Comparison of ENCODE assay signal across 16 cellular contexts in genomic region chr12:47312147-47312546, GRCh38.
A peak's percentile ranks its signal among the peaks of the same experiment; 100 is the strongest.
DNase-seq lines count a peak whose midpoint lies in the region; ATAC-seq, FAIRE-seq and TF ChIP-seq lines count a peak whose summit lies in the region.
"Had no signal": no experiment of that assay in that cellular context is flagged by ENCODE, and none has a peak within 500 bp of the region (broad histone marks: within the 10 kb centered on the region; RNA-seq: fewer than 3 reads in every experiment).

No MANE protein-coding gene starts in this region.

- FAIRE-seq in G401.6 (lab: Jason Lieb, UNC), result peak; percentile 80
- peak; percentile 83 for FAIRE-seq in kidney (lab: Jason Lieb, UNC)

- H3K36me3 ChIP-seq in OCI-LY3 (replicated peaks; ENCODE audit: low read depth, low read length), result peaks cover 8% of the 10 kb centered on the region
- no peaks in the 10 kb centered on the region for H3K36me3 ChIP-seq in kidney (ENCODE audit: control insufficient read depth in 1 of 2, insufficient read depth in 2 of 2, low read length in 2 of 2)
- H3K36me3 ChIP-seq: SJCRH30 had no signal

- ATAC-seq in stimulated activated memory B cell treated with anti-CD40 and anti-IgM and Interleukin-4, amounts not matched to agents 10 μg/mL and 1 μg/mL and 100 μg/mL, for 72 hours, result no peak
- no peak for ATAC-seq in activated CD8-positive, alpha-beta memory T cell treated with anti-CD3 and anti-CD28 coated beads, Interleukin-2, amount 10 ng/mL, durations not matched to agents 7 days and 5 days

- H3K9me3 ChIP-seq in OCI-LY3 (ENCODE audit: insufficient read depth, low read length) (no peaks in the 10 kb centered on the region), kidney (ENCODE audit: control insufficient read depth in 1 of 2, low read length in 2 of 2) (no peaks in the 10 kb centered on the region)
- H3K9me3 ChIP-seq: SJCRH30 had no signal

- intact Hi-C loops in kidney (cut with DNase I), result no loop called here

- TF ChIP-seq CTCF in OCI-LY3 (IDR thresholded peaks at IDR 0.05; ENCODE audit: low read depth, low read length), result no peak
- TF ChIP-seq CTCF in kidney (IDR thresholded peaks at IDR 0.05; ENCODE audit: borderline replicate concordance, extremely low read depth, insufficient read depth), result no peak

- no peaks in the 10 kb centered on the region; the same call in 1 of the 2 replicates for H3K79me2 ChIP-seq in OCI-LY3 (ENCODE audit: low read length)

- H3K4me3 ChIP-seq in OCI-LY3 (ENCODE audit: low read length) (no peak overlapping the region), kidney (ENCODE audit: low read length in 2 of 2) (no peak overlapping the region)
- H3K4me3 ChIP-seq: SJCRH30 had no signal

- CTCF ChIA-PET in activated CD8-positive, alpha-beta memory T cell treated with anti-CD3 and anti-CD28 coated beads, Interleukin-2, amount 10 ng/mL, durations not matched to agents 7 days and 5 days (lab: Charles Lee), result interaction anchor here (1.1 to 1.2 kb wide), 3 partner anchors 86 to 96 kb away, joined by 3 to 8 read pairs (median 4); no protein-coding TSS in a partner anchor

- peaks cover 82% of the 10 kb centered on the region for H3K4me1 ChIP-seq in OCI-LY3 (ENCODE audit: low read length)
- H3K4me1 ChIP-seq in kidney (ENCODE audit: control insufficient read depth in 1 of 2, insufficient read depth in 1 of 2, low read depth in 1 of 2, low read length in 2 of 2), result no peaks in the 10 kb centered on the region
- H3K4me1 ChIP-seq: SJCRH30 had no signal

- peaks cover 66% of the 10 kb centered on the region for H3K4me1 Mint-ChIP-seq in stimulated activated memory B cell treated with anti-CD40 and anti-IgM and Interleukin-4, amounts not matched to agents 10 μg/mL and 1 μg/mL and 100 μg/mL, for 72 hours
- H3K4me1 Mint-ChIP-seq in activated CD8-positive, alpha-beta memory T cell treated with anti-CD3 and anti-CD28 coated beads, Interleukin-2, amount 10 ng/mL, durations not matched to agents 7 days and 5 days, result peaks cover 36% of the 10 kb centered on the region

- peaks cover 9% of the 10 kb centered on the region for H3K36me3 Mint-ChIP-seq in stimulated activated memory B cell treated with anti-CD40 and anti-IgM and Interleukin-4, amounts not matched to agents 10 μg/mL and 1 μg/mL and 100 μg/mL, for 72 hours
- H3K36me3 Mint-ChIP-seq in activated CD8-positive, alpha-beta memory T cell treated with anti-CD3 and anti-CD28 coated beads, Interleukin-2, amount 10 ng/mL, durations not matched to agents 7 days and 5 days, result peaks cover 10% of the 10 kb centered on the region

- H3K27ac Mint-ChIP-seq in stimulated activated memory B cell treated with anti-CD40 and anti-IgM and Interleukin-4, amounts not matched to agents 10 μg/mL and 1 μg/mL and 100 μg/mL, for 72 hours, result peak overlapping the region; percentile 71
- no peak overlapping the region for H3K27ac Mint-ChIP-seq in activated CD8-positive, alpha-beta memory T cell treated with anti-CD3 and anti-CD28 coated beads, Interleukin-2, amount 10 ng/mL, durations not matched to agents 7 days and 5 days

- no peaks in the 10 kb centered on the region for H3K27me3 ChIP-seq in OCI-LY3 (ENCODE audit: low read depth, low read length)
- H3K27me3 ChIP-seq: SJCRH30 had no signal

- DNase-seq in kidney, result no peak
- DNase-seq in COLO668 (lab: John Stamatoyannopoulos, UW; ENCODE audit: unreplicated experiment), result no peak
- no peak for DNase-seq in central memory CD4-positive, alpha-beta T cell
- DNase-seq in activated CD8-positive, alpha-beta memory T cell treated with anti-CD3 and anti-CD28 coated beads, Interleukin-2, amount 10 ng/mL, durations not matched to agents 7 days and 5 days, result no peak
- DNase-seq: ACHN, GDM1, NCI-H1417 treated with DMSO at 0.1 percent for 48 hours, NCI-H1930, NCI-H345, NCI-H524 treated with DMSO at 0.1 percent for 48 hours, SJCRH30, SW 1271 had no signal

- no peak overlapping the region for H2AFZ ChIP-seq in OCI-LY3 (ENCODE audit: low read depth, low read length)

- H3K9ac ChIP-seq in OCI-LY3 (ENCODE audit: low read length) (peak overlapping the region; percentile 73), kidney (ENCODE audit: low read length in 2 of 2) (no peak overlapping the region)

- H4K20me1 ChIP-seq in OCI-LY3 (ENCODE audit: insufficient read depth, low read length), result no peaks in the 10 kb centered on the region

- H3K27me3 Mint-ChIP-seq in stimulated activated memory B cell treated with anti-CD40 and anti-IgM and Interleukin-4, amounts not matched to agents 10 μg/mL and 1 μg/mL and 100 μg/mL, for 72 hours, result no peaks in the 10 kb centered on the region
- H3K27me3 Mint-ChIP-seq in activated CD8-positive, alpha-beta memory T cell treated with anti-CD3 and anti-CD28 coated beads, Interleukin-2, amount 10 ng/mL, durations not matched to agents 7 days and 5 days, result no peaks in the 10 kb centered on the region

- no peak overlapping the region for H3K4me3 Mint-ChIP-seq in stimulated activated memory B cell treated with anti-CD40 and anti-IgM and Interleukin-4, amounts not matched to agents 10 μg/mL and 1 μg/mL and 100 μg/mL, for 72 hours
- H3K4me3 Mint-ChIP-seq in activated CD8-positive, alpha-beta memory T cell treated with anti-CD3 and anti-CD28 coated beads, Interleukin-2, amount 10 ng/mL, durations not matched to agents 7 days and 5 days, result no peak overlapping the region

- peak overlapping the region; percentile 97 for H3K27ac ChIP-seq in OCI-LY3 (ENCODE audit: low read length)
- H3K27ac ChIP-seq in kidney (ENCODE audit: low read depth in 2 of 2, low read length in 2 of 2), result no peak overlapping the region
- H3K27ac ChIP-seq: C4-2B, SJCRH30 had no signal

- peak overlapping the region; percentile 42 for H3K4me2 ChIP-seq in OCI-LY3 (ENCODE audit: low read length)

- peaks cover 7% of the 10 kb centered on the region for H3K9me3 Mint-ChIP-seq in stimulated activated memory B cell treated with anti-CD40 and anti-IgM and Interleukin-4, amounts not matched to agents 10 μg/mL and 1 μg/mL and 100 μg/mL, for 72 hours
- no peaks in the 10 kb centered on the region for H3K9me3 Mint-ChIP-seq in activated CD8-positive, alpha-beta memory T cell treated with anti-CD3 and anti-CD28 coated beads, Interleukin-2, amount 10 ng/mL, durations not matched to agents 7 days and 5 days (ENCODE audit: low read depth)
